Comparison of ENCODE assay signal across 8 cellular contexts in genomic region chr17:64775701-64776570, GRCh38.
A peak's percentile ranks its signal among the peaks of the same experiment; 100 is the strongest.
DNase-seq lines count a peak whose midpoint lies in the region; ATAC-seq and TF ChIP-seq lines count a peak whose summit lies in the region.

No MANE protein-coding gene starts in this region.

- WGBS in suprapubic skin: 67% methylated on average over 13 of the region's 15 CpGs

- TF ChIP-seq CTCF in RWPE1 (conservative IDR thresholded peaks at IDR 0.05; ENCODE audit: low read depth) (no peak), suprapubic skin (IDR thresholded peaks at IDR 0.05) (no peak)

- H3K4me3 Mint-ChIP-seq in activated naive CD8-positive, alpha-beta T cell treated with anti-CD3 and anti-CD28 coated beads, Interleukin-2, amount 10 ng/mL, durations not matched to agents 7 days and 5 days: no peak overlapping the region
- no peak overlapping the region for H3K4me3 Mint-ChIP-seq in activated naive CD8-positive, alpha-beta T cell treated with anti-CD3 and anti-CD28 coated beads for 36 hours

- peak; percentile 27 for DNase-seq in activated naive CD8-positive, alpha-beta T cell treated with anti-CD3 and anti-CD28 coated beads, Interleukin-2, amount 10 ng/mL, durations not matched to agents 7 days and 5 days
- no peak for DNase-seq in activated naive CD8-positive, alpha-beta T cell treated with anti-CD3 and anti-CD28 coated beads for 36 hours
- DNase-seq in RWPE1 (ENCODE audit: low spot score): no peak
- peak; percentile 42 for DNase-seq in left lobe of liver (ENCODE audit: low spot score)
- peak; percentile 64 to 72 for DNase-seq in suprapubic skin (ENCODE audit: low spot score in 2 of 2)
- DNase-seq in NCI-H187 (lab: John Stamatoyannopoulos, UW): no peak
- DNase-seq in NCI-H2029 (lab: John Stamatoyannopoulos, UW): no peak

- TF ChIP-seq EP300 in suprapubic skin (IDR thresholded peaks at IDR 0.05): no peak

- no peaks in the 10 kb centered on the region for H3K27me3 ChIP-seq in suprapubic skin

- no peak overlapping the region for H3K4me3 ChIP-seq in suprapubic skin

- peaks cover 21% of the 10 kb centered on the region for H3K4me1 Mint-ChIP-seq in activated naive CD8-positive, alpha-beta T cell treated with anti-CD3 and anti-CD28 coated beads, Interleukin-2, amount 10 ng/mL, durations not matched to agents 7 days and 5 days
- peaks cover 17% of the 10 kb centered on the region for H3K4me1 Mint-ChIP-seq in activated naive CD8-positive, alpha-beta T cell treated with anti-CD3 and anti-CD28 coated beads for 36 hours

- ATAC-seq in activated naive CD8-positive, alpha-beta T cell treated with anti-CD3 and anti-CD28 coated beads, Interleukin-2, amount 10 ng/mL, durations not matched to agents 7 days and 5 days (ENCODE audit: low read depth): no peak
- ATAC-seq in left lobe of liver (no peak), HG03354 (IDR thresholded peaks at IDR 0.05; ENCODE audit: poor library complexity, severe bottlenecking, unreplicated experiment) (no peak)

- no peaks in the 10 kb centered on the region for H3K9me3 ChIP-seq in suprapubic skin

- H3K36me3 ChIP-seq in suprapubic skin: peaks cover 4% of the 10 kb centered on the region

- H3K27me3 Mint-ChIP-seq in activated naive CD8-positive, alpha-beta T cell treated with anti-CD3 and anti-CD28 coated beads, Interleukin-2, amount 10 ng/mL, durations not matched to agents 7 days and 5 days: peaks cover 4% of the 10 kb centered on the region
- peaks cover 20% of the 10 kb centered on the region for H3K27me3 Mint-ChIP-seq in activated naive CD8-positive, alpha-beta T cell treated with anti-CD3 and anti-CD28 coated beads for 36 hours

- POLR2A ChIA-PET in activated naive CD8-positive, alpha-beta T cell treated with anti-CD3 and anti-CD28 coated beads, Interleukin-2, amount 10 ng/mL, durations not matched to agents 7 days and 5 days (lab: Charles Lee): no interaction called here
- POLR2A ChIA-PET in RWPE1 (lab: Yijun Ruan, JAX; ENCODE audit: low non-redundant PET): no interaction called here

- peak overlapping the region; percentile 64 for H3K27ac ChIP-seq in RWPE1
- H3K27ac ChIP-seq in suprapubic skin: no peak overlapping the region

- H3K4me1 ChIP-seq in suprapubic skin: peaks cover 58% of the 10 kb centered on the region

- peaks cover 3% of the 10 kb centered on the region for H3K36me3 Mint-ChIP-seq in activated naive CD8-positive, alpha-beta T cell treated with anti-CD3 and anti-CD28 coated beads, Interleukin-2, amount 10 ng/mL, durations not matched to agents 7 days and 5 days
- no peaks in the 10 kb centered on the region for H3K36me3 Mint-ChIP-seq in activated naive CD8-positive, alpha-beta T cell treated with anti-CD3 and anti-CD28 coated beads for 36 hours

- no peaks in the 10 kb centered on the region for H3K9me3 Mint-ChIP-seq in activated naive CD8-positive, alpha-beta T cell treated with anti-CD3 and anti-CD28 coated beads, Interleukin-2, amount 10 ng/mL, durations not matched to agents 7 days and 5 days
- H3K9me3 Mint-ChIP-seq in activated naive CD8-positive, alpha-beta T cell treated with anti-CD3 and anti-CD28 coated beads for 36 hours: no peaks in the 10 kb centered on the region

- no peak overlapping the region for H3K27ac Mint-ChIP-seq in activated naive CD8-positive, alpha-beta T cell treated with anti-CD3 and anti-CD28 coated beads, Interleukin-2, amount 10 ng/mL, durations not matched to agents 7 days and 5 days
- H3K27ac Mint-ChIP-seq in activated naive CD8-positive, alpha-beta T cell treated with anti-CD3 and anti-CD28 coated beads for 36 hours: no peak overlapping the region

- TF ChIP-seq POLR2A in suprapubic skin (IDR thresholded peaks at IDR 0.05): no peak

- CTCF ChIA-PET in RWPE1 (lab: Yijun Ruan, JAX): interaction anchor here (0.6 to 1.1 kb wide), 6 partner anchors 10 to 624 kb away, joined by 3 to 5 read pairs (median 3); no protein-coding TSS in a partner anchor

Comparison
In these comparisons a context has a peak if more than half of its experiments do, and no peak if none do; other contexts are left out.
1. DNase-seq: peak in activated naive CD8-positive, alpha-beta T cell treated with anti-CD3 and anti-CD28 coated beads, Interleukin-2, amount 10 ng/mL, durations not matched to agents 7 days and 5 days (single experiment), left lobe of liver (single experiment) and suprapubic skin (2 of 2); none in activated naive CD8-positive, alpha-beta T cell treated with anti-CD3 and anti-CD28 coated beads for 36 hours (single experiment), RWPE1 (single experiment), NCI-H187 (0 of 2) and NCI-H2029 (single experiment).